ENCODE assay signal across 8 cellular contexts in the genomic region with DNA sequence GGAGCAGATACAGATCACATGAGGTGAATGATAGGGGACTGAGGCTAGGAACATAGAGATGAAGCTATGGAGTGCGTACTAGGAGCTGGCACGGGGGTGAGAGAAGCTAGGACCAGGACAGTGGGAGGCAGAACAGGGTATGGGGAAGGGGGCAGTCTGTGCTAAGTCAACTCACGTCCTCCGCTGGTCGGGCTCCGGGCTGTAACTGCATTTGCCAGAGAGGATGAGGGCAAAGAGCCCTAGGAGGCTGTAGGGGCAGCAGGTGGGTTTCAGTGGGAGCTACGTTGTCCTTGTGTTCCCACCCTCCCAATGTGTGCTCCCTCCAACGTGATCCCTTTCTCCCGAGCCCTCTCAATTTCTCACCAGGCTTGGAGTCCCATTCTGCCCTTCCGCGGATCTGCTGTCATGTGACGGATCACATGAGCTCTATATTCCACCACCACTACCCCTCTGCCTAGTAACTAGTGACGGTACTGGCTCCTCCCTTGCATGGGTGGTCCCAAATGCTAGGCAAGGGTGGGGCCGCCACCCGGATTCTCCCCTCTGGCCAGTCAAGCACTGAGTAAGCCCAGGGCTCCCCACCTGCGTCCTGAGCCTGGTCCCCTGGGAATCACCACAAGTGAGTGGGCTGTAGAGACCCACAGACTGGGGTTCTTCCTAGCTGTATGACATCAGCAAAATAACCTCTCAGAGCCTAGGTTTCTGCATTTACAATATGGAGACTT. TPM values are rescaled to one million over a fixed set of nuclear protein-coding genes. Genes with fewer than 3 reads are reported as not detected.
DNase-seq lines count a peak whose midpoint lies in the region; ATAC-seq and TF ChIP-seq lines count a peak whose summit lies in the region.

A gene (minus strand): TSS at position 402 of the 725 bp plus-strand sequence. CDS start 22 bp downstream, at position 380.

- ATAC-seq in HG02884 (IDR thresholded peaks at IDR 0.05; ENCODE audit: unreplicated experiment) (peak; percentile 99), left cardiac atrium (peak; percentile 96 to 98)

- H3K27me3 Mint-ChIP-seq in progenitor cell of endocrine pancreas: no peaks in the 10 kb centered on the region

- no peak within 1 kb of the TSS for H3K4me3 Mint-ChIP-seq in progenitor cell of endocrine pancreas (ENCODE audit: low read depth)

- TF ChIP-seq POLR2A in GM15510 (IDR thresholded peaks at IDR 0.05; ENCODE audit: borderline replicate concordance, extremely low read depth, insufficient read length): peak; percentile 71

- peaks cover 1% of the 10 kb centered on the region for H3K4me1 Mint-ChIP-seq in progenitor cell of endocrine pancreas (ENCODE audit: low read depth)

- intact Hi-C loops in left cardiac atrium (cut with DNase I): no loop called here

- H3K9me3 Mint-ChIP-seq in progenitor cell of endocrine pancreas (ENCODE audit: low read depth): no peaks in the 10 kb centered on the region

- DNase-seq in NCI-H146 treated with DMSO at 0.1 percent for 48 hours (lab: John Stamatoyannopoulos, UW; ENCODE audit: unreplicated experiment): peak; percentile 89
- DNase-seq in T-helper 1 cell: peak; percentile 77 to 89 (median 86)
- peak; percentile 91 for DNase-seq in amniotic stem cell (lab: John Stamatoyannopoulos, UW)
- DNase-seq in left cardiac atrium: peak; percentile 92
- peak; percentile 79 for DNase-seq in progenitor cell of endocrine pancreas (ENCODE audit: low spot score, unreplicated experiment)
- DNase-seq in ureter (ENCODE audit: low spot score): peak; percentile 96

- H3K36me3 Mint-ChIP-seq in progenitor cell of endocrine pancreas (ENCODE audit: insufficient read depth): peaks cover 3% of the 10 kb centered on the region

- TF ChIP-seq CTCF in progenitor cell of endocrine pancreas (IDR thresholded peaks at IDR 0.05; ENCODE audit: unreplicated experiment): no peak

- H3K27ac Mint-ChIP-seq in progenitor cell of endocrine pancreas: peak within 1 kb of the TSS; percentile 50

RNA-seq across cellular contexts. Expression of the gene that starts here (rescaled TPM):
- 10 to 100 TPM; 69.5 to 87.7 TPM for total RNA-seq in left cardiac atrium
- 54.4 and 59.9 TPM in 2 replicates for total RNA-seq in progenitor cell of endocrine pancreas
- total RNA-seq in ureter: 60.0 TPM

Comparison
In these comparisons a context has a peak if more than half of its experiments do, and no peak if none do; other contexts are left out.
1. Peak in every context shown above with its lines: DNase-seq and ATAC-seq.